Comparison of ENCODE assay signal across 20 cellular contexts in genomic region chrX:81241753-81242152, GRCh38.
"Had no signal": no experiment of that assay in that cellular context is flagged by ENCODE, and none has a peak within 500 bp of the region (broad histone marks: within the 10 kb centered on the region; RNA-seq: fewer than 3 reads in every experiment).

No MANE protein-coding gene starts in this region.

- H3K27me3 ChIP-seq: MG63, SJSA1 had no signal

- H3K4me3 ChIP-seq: MG63, SJSA1, SK-N-MC had no signal

- H3K4me1 ChIP-seq: SJSA1 had no signal

- FAIRE-seq: RCC 7860 had no signal

- H3K36me3 ChIP-seq: MG63, SJSA1 had no signal

- H3K27ac ChIP-seq: SJSA1, SK-N-MC had no signal

- DNase-seq: KBM-7, MG63, NCI-H1092 treated with DMSO at 0.1 percent for 48 hours, NCI-H1436, NCI-H187, NCI-H2029, NCI-H2081 treated with DMSO at 0.1 percent for 48 hours, NCI-H2171, NCI-H226, NCI-H446, NCI-H510A, NCI-H524 treated with DMSO at 0.1 percent for 48 hours, NCI-H69, NCI-H774, Right ventricle myocardium superior, RPMI8226, SIG-M5 had no signal

- H3K9me3 ChIP-seq: MG63, SJSA1 had no signal
